ENCODE assay signal across 8 cellular contexts in genomic region chr22:35299217-35299716, GRCh38. TPM values are rescaled to one million over a fixed set of nuclear protein-coding genes. Genes with fewer than 3 reads are reported as not detected.
DNase-seq lines count a peak whose midpoint lies in the region; ATAC-seq and TF ChIP-seq lines count a peak whose summit lies in the region.

No MANE protein-coding gene starts in this region.

- peak; percentile 23 for DNase-seq in stimulated activated CD8-positive, alpha-beta memory T cell treated with anti-CD3 and anti-CD28 coated beads, Interleukin-12 subunit alpha, Interleukin-12 subunit beta, amount 100 ng/mL, for 1 hour (ENCODE audit: low read depth)
- DNase-seq in stimulated activated CD8-positive, alpha-beta memory T cell treated with anti-CD3 and anti-CD28 coated beads, Interleukin-4, amount 100 ng/mL, for 48 hours: no peak
- DNase-seq in WERI-Rb-1 (no peak), foreskin melanocyte (peak; percentile 50), renal cortical epithelial cell (ENCODE audit: low read depth) (peak; percentile 19), SK-N-DZ (ENCODE audit: low spot score) (no peak), 8988T (no peak)

- peak overlapping the region; percentile 80 for H3K27ac ChIP-seq in WERI-Rb-1

- H3K4me3 ChIP-seq in WERI-Rb-1 (ENCODE audit: low read depth, low read length): peak overlapping the region; percentile 78

- peak; percentile 20 for ATAC-seq in HG03342 (IDR thresholded peaks at IDR 0.05; ENCODE audit: unreplicated experiment)

- peaks cover 17% of the 10 kb centered on the region for H3K36me3 ChIP-seq in WERI-Rb-1

- no peak for TF ChIP-seq CTCF in WERI-Rb-1 (IDR thresholded peaks at IDR 0.05; ENCODE audit: low read depth, low read length)

- H3K9me3 ChIP-seq in WERI-Rb-1 (ENCODE audit: severe bottlenecking): no peaks in the 10 kb centered on the region

- no peaks in the 10 kb centered on the region for H3K27me3 ChIP-seq in WERI-Rb-1 (ENCODE audit: insufficient read depth, low read depth, severe bottlenecking)

RNA-seq across cellular contexts. Expression of gene TOM1, which starts 0.4 kb away (rescaled TPM):
- total RNA-seq in renal cortical epithelial cell: 15.1 and 23.6 TPM in 2 replicates
- 31.1 and 33.7 TPM in 2 replicates for polyA plus RNA-seq in SK-N-DZ (2014; cell fraction: cytosol; rRNA removed)
- polyA plus RNA-seq in SK-N-DZ (2014; cell fraction: nucleus; rRNA removed): 24.1 and 25.1 TPM in 2 replicates

RNA-seq across cellular contexts. Expression of gene HMGXB4, which starts 42.0 kb away (rescaled TPM):
- total RNA-seq in renal cortical epithelial cell: 14.8 and 19.5 TPM in 2 replicates
- polyA plus RNA-seq in SK-N-DZ (2014; cell fraction: cytosol; rRNA removed): 16.0 and 17.4 TPM in 2 replicates
- 15.0 and 17.7 TPM in 2 replicates for polyA plus RNA-seq in SK-N-DZ (2014; cell fraction: nucleus; rRNA removed)

Comparison
In these comparisons a context has a peak if more than half of its experiments do, and no peak if none do; other contexts are left out.
1. DNase-seq: peak in stimulated activated CD8-positive, alpha-beta memory T cell treated with anti-CD3 and anti-CD28 coated beads, Interleukin-12 subunit alpha, Interleukin-12 subunit beta, amount 100 ng/mL, for 1 hour (single experiment), foreskin melanocyte (single experiment) and renal cortical epithelial cell (single experiment); none in stimulated activated CD8-positive, alpha-beta memory T cell treated with anti-CD3 and anti-CD28 coated beads, Interleukin-4, amount 100 ng/mL, for 48 hours (single experiment), WERI-Rb-1 (single experiment), SK-N-DZ (single experiment) and 8988T (single experiment).